Comparison of ENCODE assay signal across 18 cellular contexts in genomic region chr13:51921790-51922740, GRCh38.
DNase-seq lines count a peak whose midpoint lies in the region; ATAC-seq, FAIRE-seq and TF ChIP-seq lines count a peak whose summit lies in the region.
"Had no signal": no experiment of that assay in that cellular context is flagged by ENCODE, and none has a peak within 500 bp of the region (broad histone marks: within the 10 kb centered on the region; RNA-seq: fewer than 3 reads in every experiment).

No MANE protein-coding gene starts in this region.

- H3K9ac ChIP-seq in K562 (ENCODE audit: insufficient read depth in 1 of 2, low read depth in 2 of 2, low read length in 2 of 2) (peak overlapping the region; percentile 58 to 61; a peak in 3 of 4 replicates), neural progenitor cell (no peak overlapping the region)

- peaks cover 8% of the 10 kb centered on the region for H3K4me1 Mint-ChIP-seq in neural progenitor cell

- peaks cover 3% of the 10 kb centered on the region for H3K9me1 ChIP-seq in K562 (ENCODE audit: control insufficient read depth, insufficient read depth, low read length)

- H3K27me3 Mint-ChIP-seq in neural progenitor cell (ENCODE audit: insufficient read depth, low read depth) = no peaks in the 10 kb centered on the region
- H3K27me3 Mint-ChIP-seq: naive thymus-derived CD4-positive, alpha-beta T cell had no signal

- peak overlapping the region; percentile 26 for H2AFZ ChIP-seq in K562 (ENCODE audit: low read depth, low read length)
- no peak overlapping the region for H2AFZ ChIP-seq in neural progenitor cell (replicated peaks)

- H4K20me1 ChIP-seq in K562 (replicated peaks; ENCODE audit: control insufficient read depth, insufficient read depth, low read length) (no peaks in the 10 kb centered on the region), neural progenitor cell (ENCODE audit: low read depth) (no peaks in the 10 kb centered on the region)

- under 1% methylated on average over 14 of the region's 14 CpGs for WGBS in K562 (ENCODE audit: insufficient coverage, low coverage, missing lambda C conversion rate)

- H3K36me3 Mint-ChIP-seq in neural progenitor cell = peaks cover 3% of the 10 kb centered on the region
- H3K36me3 Mint-ChIP-seq: naive thymus-derived CD4-positive, alpha-beta T cell had no signal

- H3K4me1 ChIP-seq in K562 (replicated peaks in 1 of 2; ENCODE audit: control insufficient read depth in 2 of 2, insufficient read depth in 2 of 2, low read length in 2 of 2) (peaks cover 58 to 63% of the 10 kb centered on the region in 2 experiments), neural progenitor cell (no peaks in the 10 kb centered on the region), foreskin keratinocyte (no peaks in the 10 kb centered on the region)
- H3K4me1 ChIP-seq: lower lobe of right lung, testis had no signal

- CTCF ChIA-PET in K562 (lab: Yijun Ruan, JAX; ENCODE audit: low intra/inter-chr PET ratio) = interaction anchor here (0.6 kb wide), 1 partner anchor 76 kb away, joined by 3 read pairs; no protein-coding TSS in a partner anchor

- H3K4me2 ChIP-seq in K562 (ENCODE audit: insufficient read depth, low read length) = peak overlapping the region; percentile 68
- H3K4me2 ChIP-seq in neural progenitor cell = no peak overlapping the region

- H3K27ac Mint-ChIP-seq in neural progenitor cell = peak overlapping the region; percentile 7

- H3K9me3 Mint-ChIP-seq in neural progenitor cell = no peaks in the 10 kb centered on the region
- H3K9me3 Mint-ChIP-seq: naive thymus-derived CD4-positive, alpha-beta T cell had no signal

- no peak for TF ChIP-seq POLR2A in K562 (conservative IDR thresholded peaks at IDR 0.05)

- TF ChIP-seq CTCF in GM10266 (IDR thresholded peaks at IDR 0.05; ENCODE audit: control insufficient read depth, insufficient read depth, low read depth, missing control alignments) (peak; percentile 8), K562 (IDR thresholded peaks at IDR 0.05 in 2 of 3, conservative IDR thresholded peaks at IDR 0.05 in 1 of 3; ENCODE audit: insufficient read depth in 2 of 3, low read depth in 1 of 3, low read length in 3 of 3) (no peak), neural progenitor cell (IDR thresholded peaks at IDR 0.05) (no peak), foreskin keratinocyte (conservative IDR thresholded peaks at IDR 0.05) (no peak)

- ATAC-seq in K562 (peak; percentile 86), foreskin keratinocyte (no peak)
- ATAC-seq: esophagus mucosa; HCT116; lower lobe of right lung; naive thymus-derived CD4-positive, alpha-beta T cell had no signal

- H3K4me3 ChIP-seq in K562 = no peak overlapping the region
- no peak overlapping the region for H3K4me3 ChIP-seq in neural progenitor cell
- H3K4me3 ChIP-seq: dorsolateral prefrontal cortex, lower lobe of right lung, testis had no signal

- TF ChIP-seq RAD21 in K562 (CRISPR knock-in tag; conservative IDR thresholded peaks at IDR 0.05 in 1 of 2, IDR thresholded peaks at IDR 0.05 in 1 of 2) = no peak

- POLR2A ChIA-PET in K562 (lab: Yijun Ruan, JAX) = interaction anchor here (0.8 to 1.0 kb wide), 3 partner anchors 9 to 40 kb away, joined by 3 to 7 read pairs (median 3); no protein-coding TSS in a partner anchor

- TF ChIP-seq EP300 in K562 (IDR thresholded peaks at IDR 0.05; ENCODE audit: low read length) = peak; percentile 93

- H3K9me3 ChIP-seq in K562 (replicated peaks; ENCODE audit: control insufficient read depth, insufficient read depth, low read depth, low read length) = no peaks in the 10 kb centered on the region; the same call in 1 of the 2 replicates
- H3K9me3 ChIP-seq in neural progenitor cell (ENCODE audit: low read depth) = no peaks in the 10 kb centered on the region
- H3K9me3 ChIP-seq: lower lobe of right lung, testis had no signal

- in situ Hi-C loops in K562 (cut with MboI) = no loop called here

- DNase-seq in GM10266 (ENCODE audit: extremely low spot score) = no peak
- peak; percentile 2 for DNase-seq in M059J (ENCODE audit: low read depth)
- DNase-seq in K562 (ENCODE audit: extremely low read depth in 1 of 4, low spot score in 3 of 4) = peak; percentile 66 to 89 (median 69)
- DNase-seq in neural progenitor cell (ENCODE audit: low spot score) = no peak
- no peak for DNase-seq in foreskin keratinocyte
- no peak for DNase-seq in NCI-H1436 (lab: John Stamatoyannopoulos, UW)
- DNase-seq in NCI-H446 (lab: John Stamatoyannopoulos, UW) = no peak
- DNase-seq: activated CD4-positive, alpha-beta T cell treated with anti-CD3 and anti-CD28 coated beads, Interleukin-2, amount 50 U/mL, for 1 hour; DMS 273 treated with DMSO at 0.1 percent for 48 hours; dorsolateral prefrontal cortex; lower lobe of right lung; naive thymus-derived CD4-positive, alpha-beta T cell; NCI-H146; NCI-H345; T-helper 9 cell; testis had no signal

- H3K36me3 ChIP-seq in K562 (ENCODE audit: control insufficient read depth, insufficient read depth, low read length) (peaks cover 5% of the 10 kb centered on the region; the same call in 1 of the 3 replicates), neural progenitor cell (no peaks in the 10 kb centered on the region)
- H3K36me3 ChIP-seq: lower lobe of right lung had no signal

- no peaks in the 10 kb centered on the region for H3F3A ChIP-seq in neural progenitor cell (ENCODE audit: low read depth)

- FAIRE-seq in K562 (lab: Jason Lieb, UNC) = peak; percentile 100

- no TSS peak for BruUV-seq in K562 (replicated peaks; lab: Mats Ljungman, UMichigan)

- no peak overlapping the region for H3K4me3 Mint-ChIP-seq in neural progenitor cell
- H3K4me3 Mint-ChIP-seq: naive thymus-derived CD4-positive, alpha-beta T cell had no signal

- intact Hi-C loops in K562 (cut with micrococcal nuclease) = loop anchor here (1.0 kb wide), 1 partner anchor 26 kb away; no protein-coding TSS in a partner anchor

- H3K79me2 ChIP-seq in K562 (ENCODE audit: control insufficient read depth, insufficient read depth, low read length) (no peaks in the 10 kb centered on the region), neural progenitor cell (ENCODE audit: low read depth) (no peaks in the 10 kb centered on the region)

- no peaks in the 10 kb centered on the region for H3K27me3 ChIP-seq in K562 (ENCODE audit: control insufficient read depth in 2 of 2, insufficient read depth in 2 of 2, low read length in 2 of 2)
- H3K27me3 ChIP-seq in neural progenitor cell = no peaks in the 10 kb centered on the region
- no peaks in the 10 kb centered on the region for H3K27me3 ChIP-seq in foreskin keratinocyte
- H3K27me3 ChIP-seq: dorsolateral prefrontal cortex, testis had no signal

- H3K27ac ChIP-seq in K562 (ENCODE audit: extremely low read depth, low read depth, low read length) = peak overlapping the region; percentile 70
- no peak overlapping the region for H3K27ac ChIP-seq in neural progenitor cell
- H3K27ac ChIP-seq in foreskin keratinocyte = no peak overlapping the region
- H3K27ac ChIP-seq: dorsolateral prefrontal cortex, lower lobe of right lung, testis had no signal

TF ChIP-seq in K562, 482 proteins besides CTCF, POLR2A, EP300 and RAD21 (continues in another document):
- TF ChIP-seq ZBTB33 (CRISPR knock-in tag; IDR thresholded peaks at IDR 0.05) (no peak), EP400 (IDR thresholded peaks at IDR 0.05) (0 out of 2 replicates have a peak, but pooled peaks have one; percentile 44), MBD2 (IDR thresholded peaks at IDR 0.05; ENCODE audit: borderline replicate concordance, low read depth) (peak; percentile 37; the same call in 1 of the 2 replicates), ZNF408 (CRISPR knock-in tag; IDR thresholded peaks at IDR 0.05; ENCODE audit: low read depth) (no peak), ARNT (IDR thresholded peaks at IDR 0.05) (no peak), POLR3A (IDR thresholded peaks at IDR 0.05; ENCODE audit: borderline replicate concordance, extremely low read depth, insufficient read depth, insufficient read length) (no peak), STAT5A (IDR thresholded peaks at IDR 0.05; ENCODE audit: borderline replicate concordance, low read length) (peak; percentile 64; the same call in 1 of the 2 replicates), ZC3H11A (IDR thresholded peaks at IDR 0.05; ENCODE audit: low read depth, low read length) (no peak), MTA3 (IDR thresholded peaks at IDR 0.05; ENCODE audit: borderline replicate concordance) (peak; percentile 84), ZSCAN32 (CRISPR knock-in tag; IDR thresholded peaks at IDR 0.05) (no peak), NRF1 (conservative IDR thresholded peaks at IDR 0.05 in 1 of 2, IDR thresholded peaks at IDR 0.05 in 1 of 2) (peak in 1 of 2 experiments; percentile 38; a peak in 1 of 4 replicates), ZNF780A (CRISPR knock-in tag; IDR thresholded peaks at IDR 0.05) (no peak), GATA2 (CRISPR knock-in tag; IDR thresholded peaks at IDR 0.05) (peak; percentile 73), THRA (IDR thresholded peaks at IDR 0.05) (no peak), THRAP3 (IDR thresholded peaks at IDR 0.05; ENCODE audit: borderline replicate concordance) (no peak)

Comparison
In these comparisons a context has a peak if more than half of its experiments do, and no peak if none do; other contexts are left out.
1. DNase-seq: peak in M059J (single experiment) and K562 (4 of 4); none in GM10266 (single experiment), neural progenitor cell (single experiment), foreskin keratinocyte (0 of 2), NCI-H1436 (single experiment) and NCI-H446 (0 of 2).